Comparison of ENCODE assay signal across 10 cellular contexts in genomic region chr15:56207092-56207491, GRCh38. TPM values are rescaled to one million over a fixed set of nuclear protein-coding genes. Genes with fewer than 3 reads are reported as not detected.
A peak's percentile ranks its signal among the peaks of the same experiment; 100 is the strongest.
DNase-seq lines count a peak whose midpoint lies in the region; ATAC-seq and TF ChIP-seq lines count a peak whose summit lies in the region.
"Had no signal": no experiment of that assay in that cellular context is flagged by ENCODE, and none has a peak within 500 bp of the region (broad histone marks: within the 10 kb centered on the region; RNA-seq: fewer than 3 reads in every experiment).

No MANE protein-coding gene starts in this region.

- no peak for DNase-seq in activated naive CD4-positive, alpha-beta T cell treated with anti-CD3 and anti-CD28 coated beads, Interleukin-2, amount 10 ng/mL, durations not matched to agents 7 days and 5 days
- no peak for DNase-seq in activated naive CD4-positive, alpha-beta T cell treated with anti-CD3 and anti-CD28 coated beads for 36 hours
- DNase-seq in Peyer's patch, result no peak
- no peak for DNase-seq in transverse colon
- no peak for DNase-seq in DMS 273 (lab: John Stamatoyannopoulos, UW; ENCODE audit: unreplicated experiment)
- DNase-seq: activated gamma-delta T cell, NCI-H2171 treated with DMSO at 0.1 percent for 48 hours had no signal

- H3K27ac ChIP-seq in Peyer's patch (peak overlapping the region in 2 of 4 donors; percentile 38 to 70), transverse colon (no peak overlapping the region)

- TF ChIP-seq CTCF in Peyer's patch (IDR thresholded peaks at IDR 0.05) (no peak), transverse colon (IDR thresholded peaks at IDR 0.05) (no peak)

- H3K9me3 ChIP-seq in Peyer's patch, result no peaks in the 10 kb centered on the region
- H3K9me3 ChIP-seq in transverse colon, result no peaks in the 10 kb centered on the region

- no peak for TF ChIP-seq EP300 in transverse colon (IDR thresholded peaks at IDR 0.05; ENCODE audit: low read depth)

- peaks cover 52% of the 10 kb centered on the region for H3K4me1 Mint-ChIP-seq in activated naive CD4-positive, alpha-beta T cell treated with anti-CD3 and anti-CD28 coated beads, Interleukin-2, amount 10 ng/mL, durations not matched to agents 7 days and 5 days
- H3K4me1 Mint-ChIP-seq in activated naive CD4-positive, alpha-beta T cell treated with anti-CD3 and anti-CD28 coated beads for 36 hours (ENCODE audit: low read depth), result peaks cover 80% of the 10 kb centered on the region
- H3K4me1 Mint-ChIP-seq in stimulated activated naive CD8-positive, alpha-beta T cell treated with anti-CD3 and anti-CD28 coated beads, Interleukin-15, Interleukin-2, amounts not matched to agents 100 ng/mL and 50 ng/mL, for 24 hours (ENCODE audit: low read depth), result peaks cover 73% of the 10 kb centered on the region

- peaks cover 17% of the 10 kb centered on the region for H3K9me3 Mint-ChIP-seq in activated naive CD4-positive, alpha-beta T cell treated with anti-CD3 and anti-CD28 coated beads, Interleukin-2, amount 10 ng/mL, durations not matched to agents 7 days and 5 days
- H3K9me3 Mint-ChIP-seq in activated naive CD4-positive, alpha-beta T cell treated with anti-CD3 and anti-CD28 coated beads for 36 hours, result peaks cover 12% of the 10 kb centered on the region
- peaks cover 22% of the 10 kb centered on the region for H3K9me3 Mint-ChIP-seq in stimulated activated naive CD8-positive, alpha-beta T cell treated with anti-CD3 and anti-CD28 coated beads, Interleukin-15, Interleukin-2, amounts not matched to agents 100 ng/mL and 50 ng/mL, for 24 hours

- H3K27me3 Mint-ChIP-seq in activated naive CD4-positive, alpha-beta T cell treated with anti-CD3 and anti-CD28 coated beads, Interleukin-2, amount 10 ng/mL, durations not matched to agents 7 days and 5 days, result no peaks in the 10 kb centered on the region
- H3K27me3 Mint-ChIP-seq in activated naive CD4-positive, alpha-beta T cell treated with anti-CD3 and anti-CD28 coated beads for 36 hours (ENCODE audit: low read depth), result no peaks in the 10 kb centered on the region
- H3K27me3 Mint-ChIP-seq in stimulated activated naive CD8-positive, alpha-beta T cell treated with anti-CD3 and anti-CD28 coated beads, Interleukin-15, Interleukin-2, amounts not matched to agents 100 ng/mL and 50 ng/mL, for 24 hours, result no peaks in the 10 kb centered on the region

- ATAC-seq in HG02642 (IDR thresholded peaks at IDR 0.05; ENCODE audit: poor library complexity, unreplicated experiment) (peak; percentile 68), HG03565 (IDR thresholded peaks at IDR 0.05; ENCODE audit: unreplicated experiment) (peak; percentile 46)

- in situ Hi-C loops in transverse colon (cut with MboI; ENCODE audit: low pct_ligation_motif_present in 1 of 4, low pct_unique_long_range_greater_than_20kb in 1 of 4, low sequenced_read_pairs in 3 of 4), result no loop called here

- H3K4me1 ChIP-seq in Peyer's patch (peaks cover 0 to 12% (median 3%) of the 10 kb centered on the region in 4 donors), transverse colon (peaks cover 0 to 39% (median 12%) of the 10 kb centered on the region in 4 donors)

- H3K4me3 ChIP-seq in Peyer's patch, result no peak overlapping the region
- no peak overlapping the region for H3K4me3 ChIP-seq in transverse colon

- H3K4me3 Mint-ChIP-seq in activated naive CD4-positive, alpha-beta T cell treated with anti-CD3 and anti-CD28 coated beads, Interleukin-2, amount 10 ng/mL, durations not matched to agents 7 days and 5 days, result no peak overlapping the region
- no peak overlapping the region for H3K4me3 Mint-ChIP-seq in activated naive CD4-positive, alpha-beta T cell treated with anti-CD3 and anti-CD28 coated beads for 36 hours
- no peak overlapping the region for H3K4me3 Mint-ChIP-seq in stimulated activated naive CD8-positive, alpha-beta T cell treated with anti-CD3 and anti-CD28 coated beads, Interleukin-15, Interleukin-2, amounts not matched to agents 100 ng/mL and 50 ng/mL, for 24 hours

- no peak for TF ChIP-seq POLR2A in Peyer's patch (IDR thresholded peaks at IDR 0.05)
- no peak for TF ChIP-seq POLR2A in transverse colon (IDR thresholded peaks at IDR 0.05)

- intact Hi-C loops in activated naive CD4-positive, alpha-beta T cell treated with anti-CD3 and anti-CD28 coated beads for 36 hours (cut with micrococcal nuclease), result loop anchor here (2.0 kb wide), 1 partner anchor 38 kb away; no protein-coding TSS in a partner anchor
- intact Hi-C loops in transverse colon (cut with DNase I; ENCODE audit: low total_unique reads), result no loop called here

- H3K36me3 ChIP-seq in Peyer's patch, result no peaks in the 10 kb centered on the region
- no peaks in the 10 kb centered on the region for H3K36me3 ChIP-seq in transverse colon

- peak overlapping the region; percentile 82 for H3K27ac Mint-ChIP-seq in activated naive CD4-positive, alpha-beta T cell treated with anti-CD3 and anti-CD28 coated beads, Interleukin-2, amount 10 ng/mL, durations not matched to agents 7 days and 5 days
- no peak overlapping the region for H3K27ac Mint-ChIP-seq in activated naive CD4-positive, alpha-beta T cell treated with anti-CD3 and anti-CD28 coated beads for 36 hours
- peak overlapping the region; percentile 57 for H3K27ac Mint-ChIP-seq in stimulated activated naive CD8-positive, alpha-beta T cell treated with anti-CD3 and anti-CD28 coated beads, Interleukin-15, Interleukin-2, amounts not matched to agents 100 ng/mL and 50 ng/mL, for 24 hours

- H3K36me3 Mint-ChIP-seq in activated naive CD4-positive, alpha-beta T cell treated with anti-CD3 and anti-CD28 coated beads, Interleukin-2, amount 10 ng/mL, durations not matched to agents 7 days and 5 days, result peaks cover 30% of the 10 kb centered on the region
- H3K36me3 Mint-ChIP-seq in activated naive CD4-positive, alpha-beta T cell treated with anti-CD3 and anti-CD28 coated beads for 36 hours (ENCODE audit: low read depth), result peaks cover 15% of the 10 kb centered on the region
- peaks cover 51% of the 10 kb centered on the region for H3K36me3 Mint-ChIP-seq in stimulated activated naive CD8-positive, alpha-beta T cell treated with anti-CD3 and anti-CD28 coated beads, Interleukin-15, Interleukin-2, amounts not matched to agents 100 ng/mL and 50 ng/mL, for 24 hours (ENCODE audit: low read depth)

- CTCF ChIA-PET in activated naive CD4-positive, alpha-beta T cell treated with anti-CD3 and anti-CD28 coated beads, Interleukin-2, amount 10 ng/mL, durations not matched to agents 7 days and 5 days (lab: Charles Lee), result no interaction called here
- CTCF ChIA-PET in activated naive CD4-positive, alpha-beta T cell treated with anti-CD3 and anti-CD28 coated beads for 36 hours (lab: Charles Lee), result no interaction called here

- no peaks in the 10 kb centered on the region for H3K27me3 ChIP-seq in Peyer's patch
- no peaks in the 10 kb centered on the region for H3K27me3 ChIP-seq in transverse colon

RNA-seq across cellular contexts. Expression of gene RFX7, which starts 36.6 kb away (rescaled TPM):
- total RNA-seq in activated naive CD4-positive, alpha-beta T cell treated with anti-CD3 and anti-CD28 coated beads for 36 hours, result 10 to 100 TPM; 22.8 to 26.6 TPM
- total RNA-seq in Peyer's patch, result 10 to 100 TPM in 3 of 4 donors, 1 to 10 TPM in 1; 9.6 to 20.6 (median 16.2) TPM
- total RNA-seq in transverse colon, result 10 to 100 TPM in 3 of 4 donors, 1 to 10 TPM in 1; 8.7 to 51.5 (median 12.9) TPM
